26 cellular contexts compared by ENCODE assay signal in genomic region chr15:99580061-99580460, GRCh38. TPM values are rescaled to one million over a fixed set of nuclear protein-coding genes. Genes with fewer than 3 reads are reported as not detected.
DNase-seq lines count a peak whose midpoint lies in the region; ATAC-seq and TF ChIP-seq lines count a peak whose summit lies in the region.
"Had no signal": no experiment of that assay in that cellular context is flagged by ENCODE, and none has a peak within 500 bp of the region (broad histone marks: within the 10 kb centered on the region; RNA-seq: fewer than 3 reads in every experiment).

No MANE protein-coding gene starts in this region.

- ATAC-seq in WTC11 (peak; percentile 55), HG02623 (IDR thresholded peaks at IDR 0.05; ENCODE audit: unreplicated experiment) (no peak), right lobe of liver (no peak)
- ATAC-seq in stimulated activated memory B cell treated with anti-CD40 and anti-IgM and Interleukin-4, amounts not matched to agents 10 μg/mL and 1 μg/mL and 100 μg/mL, for 72 hours: no peak
- ATAC-seq: activated naive CD8-positive, alpha-beta T cell treated with anti-CD3 and anti-CD28 coated beads, Interleukin-2, amount 50 U/mL, for 24 hours; left colon; SK-N-SH treated with all-trans-retinoic acid at 6 μM for 48 hours; T-helper 17 cell had no signal

- TF ChIP-seq CTCF in cardiac muscle cell (IDR thresholded peaks at IDR 0.05; ENCODE audit: low read depth, low read length) (no peak), WTC11 (IDR thresholded peaks at IDR 0.05) (no peak), right lobe of liver (IDR thresholded peaks at IDR 0.05) (no peak)

- peaks cover 12% of the 10 kb centered on the region for H3K36me3 Mint-ChIP-seq in WTC11
- peaks cover 44% of the 10 kb centered on the region for H3K36me3 Mint-ChIP-seq in stimulated activated memory B cell treated with anti-CD40 and anti-IgM and Interleukin-4, amounts not matched to agents 10 μg/mL and 1 μg/mL and 100 μg/mL, for 72 hours

- DNase-seq in cardiac muscle cell (ENCODE audit: low read depth in 1 of 2, low spot score in 1 of 2) (no peak), cardiac septum (ENCODE audit: low spot score) (no peak), WTC11 (ENCODE audit: low spot score) (no peak), iPS-NIHi11 (ENCODE audit: low spot score) (peak; percentile 25), right lobe of liver (no peak), islet precursor cell (no peak)
- DNase-seq: activated naive CD8-positive, alpha-beta T cell treated with anti-CD3 and anti-CD28 coated beads, Interleukin-2, amount 50 U/mL, for 24 hours; activated T-cell treated with anti-CD3 and anti-CD28 coated beads for 4 hours; AML-193; DMS153; effector memory CD4-positive, alpha-beta T cell; heart right ventricle; left colon; NCI-H1092; NCI-H187; NCI-H2171 treated with DMSO at 0.1 percent for 48 hours; NCI-H510A treated with DMSO at 0.1 percent for 48 hours; nucleus accumbens; stomach; T-helper 17 cell; tibial artery had no signal

- peak overlapping the region; percentile 96 for H3K27ac Mint-ChIP-seq in WTC11
- H3K27ac Mint-ChIP-seq in stimulated activated memory B cell treated with anti-CD40 and anti-IgM and Interleukin-4, amounts not matched to agents 10 μg/mL and 1 μg/mL and 100 μg/mL, for 72 hours: peak overlapping the region; percentile 23
- H3K27ac Mint-ChIP-seq: activated naive CD8-positive, alpha-beta T cell treated with anti-CD3 and anti-CD28 coated beads, Interleukin-2, amount 50 U/mL, for 24 hours; brain had no signal

- peak overlapping the region; percentile 43 for H3K4me3 Mint-ChIP-seq in WTC11
- H3K4me3 Mint-ChIP-seq in stimulated activated memory B cell treated with anti-CD40 and anti-IgM and Interleukin-4, amounts not matched to agents 10 μg/mL and 1 μg/mL and 100 μg/mL, for 72 hours: no peak overlapping the region
- H3K4me3 Mint-ChIP-seq: activated naive CD8-positive, alpha-beta T cell treated with anti-CD3 and anti-CD28 coated beads, Interleukin-2, amount 50 U/mL, for 24 hours; brain; T-helper 17 cell had no signal

- peaks cover 10% of the 10 kb centered on the region for H3K9me3 Mint-ChIP-seq in WTC11
- peaks cover 6% of the 10 kb centered on the region for H3K9me3 Mint-ChIP-seq in stimulated activated memory B cell treated with anti-CD40 and anti-IgM and Interleukin-4, amounts not matched to agents 10 μg/mL and 1 μg/mL and 100 μg/mL, for 72 hours

- CTCF ChIA-PET in WTC11 (lab: Charles Lee): interaction anchor here (1.0 kb wide), 1 partner anchor 125 kb away, joined by 3 read pairs; no protein-coding TSS in a partner anchor

- POLR2A ChIA-PET in WTC11 (lab: Charles Lee): no interaction called here

- H3K27ac ChIP-seq in cardiac muscle cell (peak overlapping the region; percentile 41), right lobe of liver (no peak overlapping the region)
- H3K27ac ChIP-seq: stomach had no signal

- H3K27me3 Mint-ChIP-seq in WTC11 (ENCODE audit: low read depth): no peaks in the 10 kb centered on the region
- H3K27me3 Mint-ChIP-seq in stimulated activated memory B cell treated with anti-CD40 and anti-IgM and Interleukin-4, amounts not matched to agents 10 μg/mL and 1 μg/mL and 100 μg/mL, for 72 hours: no peaks in the 10 kb centered on the region
- H3K27me3 Mint-ChIP-seq: activated naive CD8-positive, alpha-beta T cell treated with anti-CD3 and anti-CD28 coated beads, Interleukin-2, amount 50 U/mL, for 24 hours; brain; T-helper 17 cell had no signal

- 76% methylated on average over 3 of the region's 3 CpGs for WGBS in right lobe of liver (ENCODE audit: insufficient coverage, low coverage, low lambda C conversion rate, missing lambda C conversion rate)

- H3K27me3 ChIP-seq in cardiac muscle cell: no peaks in the 10 kb centered on the region
- no peaks in the 10 kb centered on the region for H3K27me3 ChIP-seq in right lobe of liver
- H3K27me3 ChIP-seq: heart right ventricle, stomach, tibial artery had no signal

- peaks cover 71% of the 10 kb centered on the region for H3K4me1 Mint-ChIP-seq in WTC11
- H3K4me1 Mint-ChIP-seq in stimulated activated memory B cell treated with anti-CD40 and anti-IgM and Interleukin-4, amounts not matched to agents 10 μg/mL and 1 μg/mL and 100 μg/mL, for 72 hours: peaks cover 82% of the 10 kb centered on the region

- intact Hi-C loops in cardiac septum (cut with DNase I): no loop called here
- intact Hi-C loops in right lobe of liver (cut with DNase I): no loop called here

- H3K4me3 ChIP-seq in cardiac muscle cell (no peak overlapping the region), right lobe of liver (no peak overlapping the region)
- H3K4me3 ChIP-seq: heart right ventricle, skin epidermis, stomach, tibial artery had no signal

- H3K9me3 ChIP-seq in cardiac muscle cell (ENCODE audit: low read depth): no peaks in the 10 kb centered on the region
- H3K9me3 ChIP-seq in right lobe of liver: no peaks in the 10 kb centered on the region
- H3K9me3 ChIP-seq: stomach, tibial artery had no signal

- H3K36me3 ChIP-seq in cardiac muscle cell (no peaks in the 10 kb centered on the region), right lobe of liver (no peaks in the 10 kb centered on the region)
- H3K36me3 ChIP-seq: stomach, tibial artery had no signal

- H3K4me1 ChIP-seq in cardiac muscle cell (ENCODE audit: low read depth) (peaks cover 65% of the 10 kb centered on the region), right lobe of liver (peaks cover 0 to 16% (median 8%) of the 10 kb centered on the region in 4 donors)

- no peak for TF ChIP-seq POLR2A in right lobe of liver (IDR thresholded peaks at IDR 0.05)

TF ChIP-seq in WTC11, 78 proteins besides CTCF, POLR2A, EP300 and RAD21:
- no peak for TF ChIP-seq ZNF263 (CRISPR knock-in tag; IDR thresholded peaks at IDR 0.05; ENCODE audit: low read depth)
- TF ChIP-seq TEAD1 (CRISPR knock-in tag; IDR thresholded peaks at IDR 0.05): no peak
- TF ChIP-seq MLX (CRISPR knock-in tag; IDR thresholded peaks at IDR 0.05): no peak
- TF ChIP-seq CREB1 (CRISPR knock-in tag; IDR thresholded peaks at IDR 0.05): no peak

RNA-seq across cellular contexts. Expression of gene MEF2A, which starts 14.3 kb away (rescaled TPM):
- total RNA-seq in cardiac muscle cell: 226 and 556 TPM in 2 replicates
- 91.7 and 168 TPM in 2 replicates for polyA plus RNA-seq in cardiac muscle cell
- 195 TPM for total RNA-seq in cardiac septum
- 22.2 to 30.7 TPM (median 25.5 TPM) in 3 replicates for total RNA-seq in WTC11 (2021)
- 10 to 100 TPM; 20.1 to 35.5 (median 25.4) TPM for total RNA-seq in right lobe of liver
